Comparison of ENCODE assay signal across 8 cellular contexts in genomic region chr10:84537447-84537931, GRCh38.
DNase-seq lines count a peak whose midpoint lies in the region; TF ChIP-seq lines count a peak whose summit lies in the region.

No MANE protein-coding gene starts in this region.

- no peak overlapping the region for H3K9ac ChIP-seq in GM23248

- no peak overlapping the region for H3K27ac ChIP-seq in GM23248
- no peak overlapping the region for H3K27ac ChIP-seq in PC-9

- no peaks in the 10 kb centered on the region for H3K36me3 ChIP-seq in GM23248 (ENCODE audit: low read depth)
- no peaks in the 10 kb centered on the region for H3K36me3 ChIP-seq in PC-9 (ENCODE audit: low read depth)

- in situ Hi-C loops in GM23248 (cut with MboI) = no loop called here

- POLR2A ChIA-PET in PC-9 (lab: Charles Lee; ENCODE audit: unreplicated experiment) = interaction anchor here (0.7 to 0.8 kb wide), 2 partner anchors 185 to 208 kb away, joined by 4 to 10 read pairs; no protein-coding TSS in a partner anchor

- WGBS in GM23248 (ENCODE audit: low coverage in 1 of 2, low lambda C conversion rate in 2 of 2, missing lambda C conversion rate in 2 of 2), 2 experiments = 6 to 8% methylated on average over 8 of the region's 8 CpGs

- H2AFZ ChIP-seq in GM23248 (peak overlapping the region; percentile 50; the same call in 1 of the 2 replicates), PC-9 (no peak overlapping the region)

- peak; percentile 97 for TF ChIP-seq RAD21 in Ishikawa (IDR thresholded peaks at IDR 0.05; ENCODE audit: low read depth)

- no peaks in the 10 kb centered on the region for H3K9me2 ChIP-seq in GM23248 (ENCODE audit: insufficient read depth)
- no peaks in the 10 kb centered on the region for H3K9me2 ChIP-seq in PC-9 (ENCODE audit: insufficient read depth)

- H4K20me1 ChIP-seq in GM23248 (ENCODE audit: insufficient read depth) = no peaks in the 10 kb centered on the region
- no peaks in the 10 kb centered on the region for H4K20me1 ChIP-seq in PC-9 (ENCODE audit: insufficient read depth)

- no TSS peak for BruUV-seq in PC-9 (replicated peaks; lab: Mats Ljungman, UMichigan)

- DNase-seq in A172 (ENCODE audit: low spot score) = peak; percentile 73
- peak; percentile 4 for DNase-seq in GDM1 (lab: John Stamatoyannopoulos, UW)
- DNase-seq in GM23248 = peak; percentile 83
- DNase-seq in PC-9 = peak; percentile 56 to 66
- DNase-seq in astrocyte of the hippocampus (ENCODE audit: low read depth, low spot score) = peak; percentile 80
- peak; percentile 80 for DNase-seq in iPS-NIHi11 (ENCODE audit: low spot score)
- peak; percentile 21 to 33 for DNase-seq in stimulated activated CD4-positive, alpha-beta T cell treated with anti-CD3 and anti-CD28 coated beads, Interleukin-2, amount 100 ng/mL, for 24 hours

- H3K9me3 ChIP-seq in GM23248 (ENCODE audit: low read depth) (no peaks in the 10 kb centered on the region), PC-9 (ENCODE audit: insufficient read depth, low read depth) (no peaks in the 10 kb centered on the region)

- TF ChIP-seq EP300 in Ishikawa (IDR thresholded peaks at IDR 0.05; ENCODE audit: borderline replicate concordance) = no peak

- H3K4me1 ChIP-seq in GM23248 (ENCODE audit: insufficient read depth) (peaks cover 16% of the 10 kb centered on the region), PC-9 (replicated peaks; ENCODE audit: insufficient read depth) (peaks cover 12% of the 10 kb centered on the region)

- no peak overlapping the region for H3K4me2 ChIP-seq in GM23248 (ENCODE audit: unreplicated experiment)
- peak overlapping the region; percentile 20 for H3K4me2 ChIP-seq in PC-9

- no peaks in the 10 kb centered on the region for H3K79me2 ChIP-seq in GM23248 (ENCODE audit: insufficient read depth)
- H3K79me2 ChIP-seq in PC-9 (ENCODE audit: low read depth) = no peaks in the 10 kb centered on the region

- TF ChIP-seq CTCF in PC-9 (conservative IDR thresholded peaks at IDR 0.05) = peak; percentile 99

- CTCF ChIA-PET in PC-9 (lab: Charles Lee) = interaction anchor here (0.6 to 2.2 kb wide), 21 partner anchors 13 to 1866 kb away, joined by 3 to 45 read pairs (median 4); no protein-coding TSS in a partner anchor

- H3K4me3 ChIP-seq in GM23248 = no peak overlapping the region
- no peak overlapping the region for H3K4me3 ChIP-seq in PC-9

- intact Hi-C loops in PC-9 (cut with micrococcal nuclease; ENCODE audit: unreplicated experiment) = loop anchor here (1.0 kb wide), 4 partner anchors 107 to 389 kb away; no protein-coding TSS in a partner anchor

- H3K27me3 ChIP-seq in GM23248 (replicated peaks; ENCODE audit: insufficient read depth) = no peaks in the 10 kb centered on the region
- no peaks in the 10 kb centered on the region for H3K27me3 ChIP-seq in PC-9 (ENCODE audit: insufficient read depth, low read depth)

- H3F3A ChIP-seq in GM23248 (ENCODE audit: insufficient read depth) = peaks cover 12% of the 10 kb centered on the region
- no peaks in the 10 kb centered on the region for H3F3A ChIP-seq in PC-9 (ENCODE audit: insufficient read depth, low read depth)

TF ChIP-seq in Ishikawa, 13 proteins besides CTCF, POLR2A, EP300 and RAD21:
- no peak for TF ChIP-seq CREB1 (IDR thresholded peaks at IDR 0.05; ENCODE audit: low read depth)
- peak; percentile 61; the same call in 1 of the 2 replicates for TF ChIP-seq CEBPB (IDR thresholded peaks at IDR 0.05)

Comparison
In these comparisons a context has a peak if more than half of its experiments do, and no peak if none do; other contexts are left out.
1. DNase-seq: peak in every context shown above with its lines; median percentile 83 in GM23248; 80 in astrocyte of the hippocampus; 80 in iPS-NIHi11; 73 in A172; 61 in PC-9; 27 in stimulated activated CD4-positive, alpha-beta T cell treated with anti-CD3 and anti-CD28 coated beads, Interleukin-2, amount 100 ng/mL, for 24 hours; 4 in GDM1.